In genomic region chr11:127056338-127056971, GRCh38 we compare ENCODE assay signal across 3 cellular contexts.
TF ChIP-seq lines count a peak whose summit lies in the region.

No MANE protein-coding gene starts in this region.

TF ChIP-seq in HepG2, 621 proteins besides CTCF, POLR2A, EP300 and RAD21:
- TF ChIP-seq ZNF143 (CRISPR knock-in tag; IDR thresholded peaks at IDR 0.05) (peak; percentile 70), HMGXB3 (CRISPR knock-in tag; IDR thresholded peaks at IDR 0.05; ENCODE audit: borderline replicate concordance) (no peak), ZNF572 (CRISPR knock-in tag; IDR thresholded peaks at IDR 0.05) (no peak), NFYC (CRISPR knock-in tag; IDR thresholded peaks at IDR 0.05) (peak; percentile 38; the same call in 1 of the 2 replicates), GATAD1 (CRISPR knock-in tag; IDR thresholded peaks at IDR 0.05) (no peak), KDM4B (CRISPR knock-in tag; IDR thresholded peaks at IDR 0.05) (no peak), TARDBP (CRISPR knock-in tag; IDR thresholded peaks at IDR 0.05) (no peak), NFYB (CRISPR knock-in tag; IDR thresholded peaks at IDR 0.05) (peak; percentile 63)

TF ChIP-seq in Ishikawa, 13 proteins besides CTCF, POLR2A, EP300 and RAD21:
- no peak for TF ChIP-seq NFIC (IDR thresholded peaks at IDR 0.05)
- TF ChIP-seq ZBTB7A (IDR thresholded peaks at IDR 0.05; ENCODE audit: low read depth), result no peak
- no peak for TF ChIP-seq MAX (IDR thresholded peaks at IDR 0.05)
- TF ChIP-seq USF1 (IDR thresholded peaks at IDR 0.05), result peak; percentile 85
TF ChIP-seq in Ishikawa: peak in this region for 1.

TF ChIP-seq in GM12878, 131 proteins besides CTCF, POLR2A, EP300 and RAD21:
- TF ChIP-seq EGR1 (IDR thresholded peaks at IDR 0.05; ENCODE audit: borderline replicate concordance in 1 of 2, low read depth in 2 of 2, low read length in 2 of 2) (no peak), CEBPB (IDR thresholded peaks at IDR 0.05; ENCODE audit: borderline replicate concordance in 1 of 2, low read depth in 2 of 2, low read length in 2 of 2) (no peak), ATF3 (IDR thresholded peaks at IDR 0.05; ENCODE audit: borderline replicate concordance, extremely low read depth, low read depth, low read length) (peak; percentile 18; the same call in 1 of the 2 replicates), SIX5 (IDR thresholded peaks at IDR 0.05; ENCODE audit: low read depth, low read length, severe bottlenecking) (peak; percentile 34), MEF2A (IDR thresholded peaks at IDR 0.05; ENCODE audit: insufficient read depth, low read depth, low read length) (no peak), RFX5 (IDR thresholded peaks at IDR 0.05; ENCODE audit: low read depth, low read length) (no peak), PAX8 (IDR thresholded peaks at IDR 0.05) (no peak), ZNF384 (IDR thresholded peaks at IDR 0.05; ENCODE audit: borderline replicate concordance, low read depth, low read length) (no peak), USF1 (IDR thresholded peaks at IDR 0.05; ENCODE audit: borderline replicate concordance, extremely low read length, insufficient read depth, low read depth, low read length) (peak; percentile 59), CBFB (IDR thresholded peaks at IDR 0.05; ENCODE audit: low read depth) (no peak)
